ENCODE assay signal across 29 cellular contexts in the genomic region with DNA sequence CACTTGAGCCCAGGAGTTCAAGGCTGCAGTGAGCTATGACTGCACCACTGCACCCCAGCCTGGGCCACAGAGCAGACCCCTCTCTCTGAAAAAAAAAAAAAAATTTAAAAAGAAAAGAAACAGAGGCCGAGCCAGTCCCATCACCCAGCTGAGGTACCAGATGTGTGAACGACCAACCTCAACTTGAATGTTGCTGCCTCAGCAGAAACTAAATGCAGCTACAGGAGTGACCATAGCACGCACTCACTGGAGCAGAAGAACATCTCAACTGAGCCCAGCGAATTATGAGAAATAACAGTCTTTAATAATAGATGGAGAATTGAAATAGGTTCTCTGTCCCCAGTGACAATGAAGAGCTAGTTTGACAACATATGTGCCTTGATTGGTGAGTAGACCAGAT. TPM values are rescaled to one million over a fixed set of nuclear protein-coding genes. Genes with fewer than 3 reads are reported as not detected.
"Had no signal": no experiment of that assay in that cellular context is flagged by ENCODE, and none has a peak within 500 bp of the region (broad histone marks: within the 10 kb centered on the region; RNA-seq: fewer than 3 reads in every experiment).

No MANE protein-coding gene starts in this region.

- H3K27me3 ChIP-seq: gastrocnemius medialis, right atrium auricular region, suprapubic skin, tibial artery, upper lobe of right lung had no signal

- H3K4me3 ChIP-seq: dorsolateral prefrontal cortex, gastrocnemius medialis, right atrium auricular region, suprapubic skin, tibial artery, upper lobe of right lung had no signal

- H3K27me3 Mint-ChIP-seq: activated naive CD8-positive, alpha-beta T cell treated with anti-CD3 and anti-CD28 coated beads, Interleukin-2, amount 50 U/mL, for 24 hours had no signal

- H2AFZ ChIP-seq: parathyroid adenoma had no signal

- H3K4me1 Mint-ChIP-seq: naive B cell, neural crest cell had no signal

- H3K9me3 Mint-ChIP-seq: neural crest cell had no signal

- H3K27ac ChIP-seq: dorsolateral prefrontal cortex, gastrocnemius medialis, parathyroid adenoma, right atrium auricular region, suprapubic skin, tibial artery, upper lobe of right lung, VCaP had no signal

- ATAC-seq: activated naive CD8-positive, alpha-beta T cell treated with anti-CD3 and anti-CD28 coated beads, Interleukin-2, amount 50 U/mL, for 24 hours; gastrocnemius medialis; left cardiac atrium; left ventricle myocardium superior; upper lobe of right lung had no signal

- DNase-seq: activated CD4-positive, alpha-beta T cell treated with anti-CD3 and anti-CD28 coated beads for 4 hours; activated CD8-positive, alpha-beta T cell treated with anti-CD3 and anti-CD28 coated beads for 36 hours; activated effector memory CD4-positive, alpha-beta T cell treated with Interleukin-2 at 50 U/mL for 16 hours; activated naive CD4-positive, alpha-beta T cell treated with anti-CD3 and anti-CD28 coated beads for 36 hours; activated naive CD8-positive, alpha-beta T cell treated with anti-CD3 and anti-CD28 coated beads, Interleukin-2, amount 50 U/mL, for 24 hours; activated T-cell treated with anti-CD3 and anti-CD28 coated beads, Interleukin-2, amount 50 U/mL, for 48 hours; amygdala; central memory CD4-positive, alpha-beta T cell; dorsolateral prefrontal cortex; effector memory CD4-positive, alpha-beta T cell; gastrocnemius medialis; glutamatergic neuron; islet precursor cell; left cardiac atrium; left ventricle myocardium superior; mammary epithelial cell; naive B cell; nucleus accumbens; stimulated activated CD4-positive, alpha-beta T cell treated with anti-CD3 and anti-CD28 coated beads, Interleukin-15, amount 100 ng/mL, for 24 hours; stimulated activated CD4-positive, alpha-beta T cell treated with anti-CD3 and anti-CD28 coated beads, Interleukin-2, amount 100 ng/mL, for 24 hours; T-helper 9 cell; tibial artery; upper lobe of right lung had no signal

- H3K27ac Mint-ChIP-seq: mesothelial cell of epicardium, naive B cell had no signal

- H3K4me1 ChIP-seq: gastrocnemius medialis, parathyroid adenoma, suprapubic skin had no signal

- H3K4me3 Mint-ChIP-seq: activated CD8-positive, alpha-beta T cell treated with anti-CD3 and anti-CD28 coated beads for 36 hours; activated naive CD8-positive, alpha-beta T cell treated with anti-CD3 and anti-CD28 coated beads, Interleukin-2, amount 50 U/mL, for 24 hours; mesothelial cell of epicardium; naive B cell; neural crest cell had no signal

- H3K36me3 Mint-ChIP-seq: mesothelial cell of epicardium, naive B cell had no signal

- H3K9me3 ChIP-seq: gastrocnemius medialis, right atrium auricular region, suprapubic skin, tibial artery, upper lobe of right lung had no signal

- H3K36me3 ChIP-seq: gastrocnemius medialis, right atrium auricular region, suprapubic skin, tibial artery, upper lobe of right lung had no signal

- H3K9ac ChIP-seq: parathyroid adenoma had no signal

RNA-seq across cellular contexts. Expression of a gene that starts 53.1 kb away (rescaled TPM):
- total RNA-seq: activated CD8-positive, alpha-beta T cell treated with anti-CD3 and anti-CD28 coated beads for 36 hours; activated naive CD4-positive, alpha-beta T cell treated with anti-CD3 and anti-CD28 coated beads for 36 hours; neural crest cell had no signal
- polyA plus RNA-seq: mammary epithelial cell had no signal
